ENCODE assay signal across 8 cellular contexts in the genomic region with DNA sequence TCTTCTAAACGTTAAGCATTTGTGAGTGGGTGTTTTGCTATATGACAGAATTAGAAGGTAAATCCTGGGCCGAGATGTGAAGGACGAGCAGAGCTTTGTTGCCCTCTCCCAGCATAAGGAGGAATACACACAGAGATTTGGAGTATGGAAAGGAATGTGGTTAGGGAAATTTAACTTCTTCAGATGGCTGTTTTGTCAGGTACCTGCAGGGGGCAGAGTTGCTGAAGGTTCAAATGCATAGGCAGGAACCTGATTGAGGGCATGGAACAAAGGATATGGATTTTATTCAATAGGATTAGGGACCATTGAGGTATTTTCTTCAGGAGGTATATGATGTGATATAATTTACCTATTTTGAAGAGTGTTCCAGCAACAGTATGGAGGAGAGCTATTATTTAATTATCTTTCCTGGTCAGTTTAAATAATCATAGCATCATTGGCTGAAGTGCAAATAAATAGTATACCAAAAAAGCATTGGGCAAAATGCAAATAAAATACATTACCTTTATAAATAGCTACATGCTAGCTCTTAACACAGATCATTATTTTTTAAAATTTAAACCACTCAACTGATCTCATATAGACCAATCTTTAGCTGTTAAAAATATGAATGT.
DNase-seq lines count a peak whose midpoint lies in the region; ATAC-seq, FAIRE-seq and TF ChIP-seq lines count a peak whose summit lies in the region.

No MANE protein-coding gene starts in this region.

- no peaks in the 10 kb centered on the region for H3K36me3 ChIP-seq in keratinocyte (ENCODE audit: control insufficient read depth in 2 of 2, extremely low read depth in 1 of 2, insufficient read depth in 2 of 2, low read length in 2 of 2)

- no peak overlapping the region for H3K4me3 Mint-ChIP-seq in activated CD4-positive, alpha-beta memory T cell treated with anti-CD3 and anti-CD28 coated beads for 36 hours

- POLR2A ChIA-PET in activated CD4-positive, alpha-beta memory T cell treated with anti-CD3 and anti-CD28 coated beads for 36 hours (lab: Charles Lee) = no interaction called here

- no peaks in the 10 kb centered on the region for H3K27me3 Mint-ChIP-seq in activated CD4-positive, alpha-beta memory T cell treated with anti-CD3 and anti-CD28 coated beads for 36 hours

- H3K4me1 Mint-ChIP-seq in activated CD4-positive, alpha-beta memory T cell treated with anti-CD3 and anti-CD28 coated beads for 36 hours (ENCODE audit: low read depth) = no peaks in the 10 kb centered on the region

- no peak overlapping the region for H3K9ac ChIP-seq in keratinocyte (ENCODE audit: control insufficient read depth, extremely low read depth, insufficient read depth, low read length)

- no peaks in the 10 kb centered on the region for H3K9me3 ChIP-seq in keratinocyte (ENCODE audit: control insufficient read depth, low read depth, low read length)

- CTCF ChIA-PET in activated CD4-positive, alpha-beta memory T cell treated with anti-CD3 and anti-CD28 coated beads for 36 hours (lab: Charles Lee) = interaction anchor here (0.7 to 2.3 kb wide), 10 partner anchors 8 to 717 kb away, joined by 3 to 14 read pairs (median 4); no protein-coding TSS in a partner anchor

- H3K27me3 ChIP-seq in keratinocyte (ENCODE audit: control insufficient read depth, extremely low read depth, insufficient read depth, low read length) = no peaks in the 10 kb centered on the region

- intact Hi-C loops in activated CD4-positive, alpha-beta memory T cell treated with anti-CD3 and anti-CD28 coated beads for 36 hours (cut with micrococcal nuclease) = loop anchor here (2.0 kb wide), 1 partner anchor 290 kb away; no protein-coding TSS in a partner anchor

- FAIRE-seq in keratinocyte (lab: Jason Lieb, UNC) = peak; percentile 69

- ATAC-seq in esophagus mucosa = no peak

- peak; percentile 67 to 74 (median 69) for TF ChIP-seq CTCF in keratinocyte (optimal IDR thresholded peaks at IDR 0.05 in 1 of 3, IDR thresholded peaks at IDR 0.05 in 1 of 3, conservative IDR thresholded peaks at IDR 0.05 in 1 of 3; ENCODE audit: extremely low read depth in 1 of 3, insufficient read depth in 2 of 3, low read length in 3 of 3)

- no peak overlapping the region for H3K4me2 ChIP-seq in keratinocyte (ENCODE audit: control insufficient read depth, extremely low read depth, insufficient read depth, low read depth, low read length)

- no peak overlapping the region for H2AFZ ChIP-seq in keratinocyte (ENCODE audit: control insufficient read depth, low read length)

- no peaks in the 10 kb centered on the region for H4K20me1 ChIP-seq in keratinocyte (ENCODE audit: control insufficient read depth, extremely low read depth, insufficient read depth, low read length)

- no peak overlapping the region for H3K4me3 ChIP-seq in keratinocyte (ENCODE audit: control insufficient read depth in 2 of 3, extremely low read depth in 1 of 3, insufficient read depth in 2 of 3, low read depth in 1 of 3, low read length in 3 of 3)

- no peaks in the 10 kb centered on the region for H3K36me3 Mint-ChIP-seq in activated CD4-positive, alpha-beta memory T cell treated with anti-CD3 and anti-CD28 coated beads for 36 hours

- dilution Hi-C loops in keratinocyte (cut with MboI; ENCODE audit: extremely low pct_ligation_motif_present, low sequenced_read_pairs) = no loop called here

- no peaks in the 10 kb centered on the region for H3K9me3 Mint-ChIP-seq in activated CD4-positive, alpha-beta memory T cell treated with anti-CD3 and anti-CD28 coated beads for 36 hours

- DNase-seq in activated CD4-positive, alpha-beta T cell treated with anti-CD3 and anti-CD28 coated beads for 48 hours = peak; percentile 29
- DNase-seq in activated CD4-positive, alpha-beta T cell treated with anti-CD3 and anti-CD28 coated beads for 1 hour = no peak
- peak; percentile 37 for DNase-seq in HCEC 1CT
- peak; percentile 73 to 97 (median 81) for DNase-seq in NCI-H1417 (lab: John Stamatoyannopoulos, UW)
- DNase-seq in activated CD4-positive, alpha-beta memory T cell treated with anti-CD3 and anti-CD28 coated beads for 36 hours = peak; percentile 23
- DNase-seq in keratinocyte (ENCODE audit: low read depth, low spot score) = peak; percentile 13
- DNase-seq in foreskin melanocyte = no peak

- H3K27ac ChIP-seq in keratinocyte (ENCODE audit: control insufficient read depth, insufficient read depth, low read length) = no peak overlapping the region

- H3K9me1 ChIP-seq in keratinocyte (ENCODE audit: control insufficient read depth, extremely low read depth, insufficient read depth, low read length) = no peaks in the 10 kb centered on the region

- no peak overlapping the region for H3K27ac Mint-ChIP-seq in activated CD4-positive, alpha-beta memory T cell treated with anti-CD3 and anti-CD28 coated beads for 36 hours

- no peaks in the 10 kb centered on the region for H3K79me2 ChIP-seq in keratinocyte (ENCODE audit: control insufficient read depth, insufficient read depth, low read length)

- H3K4me1 ChIP-seq in keratinocyte (ENCODE audit: control insufficient read depth, extremely low read depth, insufficient read depth, low read length) = peaks cover 5% of the 10 kb centered on the region

Comparison
In these comparisons a context has a peak if more than half of its experiments do, and no peak if none do; other contexts are left out.
1. DNase-seq: peak in activated CD4-positive, alpha-beta T cell treated with anti-CD3 and anti-CD28 coated beads for 48 hours (single experiment), HCEC 1CT (single experiment), NCI-H1417 (3 of 3), activated CD4-positive, alpha-beta memory T cell treated with anti-CD3 and anti-CD28 coated beads for 36 hours (single experiment) and keratinocyte (single experiment); none in activated CD4-positive, alpha-beta T cell treated with anti-CD3 and anti-CD28 coated beads for 1 hour (single experiment) and foreskin melanocyte (single experiment).